Comparison of ENCODE assay signal across 8 cellular contexts in genomic region chr17:36482611-36483504, GRCh38. TPM values are rescaled to one million over a fixed set of nuclear protein-coding genes. Genes with fewer than 3 reads are reported as not detected.
A peak's percentile ranks its signal among the peaks of the same experiment; 100 is the strongest.
DNase-seq lines count a peak whose midpoint lies in the region; ATAC-seq and TF ChIP-seq lines count a peak whose summit lies in the region.

No MANE protein-coding gene starts in this region.

- H3K27me3 ChIP-seq in endodermal cell (ENCODE audit: control insufficient read depth, insufficient read depth, low read length, poor library complexity, severe bottlenecking) (peaks cover 28% of the 10 kb centered on the region), mesendoderm (ENCODE audit: insufficient read depth, low read length, poor library complexity) (no peaks in the 10 kb centered on the region)

- H3K79me1 ChIP-seq in mesendoderm (ENCODE audit: low read length) = no peaks in the 10 kb centered on the region

- H3K18ac ChIP-seq in mesendoderm (ENCODE audit: low read length) = no peak overlapping the region

- peaks cover 4% of the 10 kb centered on the region for H3K4me1 ChIP-seq in endodermal cell (ENCODE audit: control insufficient read depth, insufficient read depth, low read length)
- H3K4me1 ChIP-seq in mesendoderm (ENCODE audit: control insufficient read depth, low read depth, low read length) = no peaks in the 10 kb centered on the region

- H3K4me1 Mint-ChIP-seq in Calu3 (ENCODE audit: low read depth, unreplicated experiment) = peaks cover 9% of the 10 kb centered on the region
- H3K4me1 Mint-ChIP-seq in endodermal cell = peaks cover 9% of the 10 kb centered on the region

- no peaks in the 10 kb centered on the region for H3K9me3 ChIP-seq in endodermal cell (ENCODE audit: control insufficient read depth, low read length)

- CTCF ChIA-PET in Calu3 (lab: Charles Lee) = interaction anchor here (0.5 to 1.7 kb wide), 8 partner anchors 24 to 525 kb away, joined by 3 to 8 read pairs (median 4); no protein-coding TSS in a partner anchor

- H3K4me3 ChIP-seq in endodermal cell (ENCODE audit: low read length) (peak overlapping the region; percentile 61), mesendoderm (ENCODE audit: low read length) (no peak overlapping the region)

- H3K27ac Mint-ChIP-seq in Calu3 (ENCODE audit: unreplicated experiment) = no peak overlapping the region
- H3K27ac Mint-ChIP-seq in endodermal cell = no peak overlapping the region

- WGBS in endodermal cell (ENCODE audit: insufficient coverage in 1 of 2, insufficient read length in 1 of 2), 2 experiments = 12 to 22% methylated on average over 37 to 79 of the region's 79 CpGs
- WGBS in mesendoderm (ENCODE audit: extremely low coverage, insufficient coverage, low lambda C conversion rate) = no CpG with 5 or more reads among the region's 79 CpGs

- H2BK120ac ChIP-seq in mesendoderm (ENCODE audit: low read depth, low read length) = no peak overlapping the region

- no peak overlapping the region for H3K4ac ChIP-seq in mesendoderm (ENCODE audit: low read depth, low read length)

- H2AK5ac ChIP-seq in mesendoderm (ENCODE audit: low read length) = no peak overlapping the region

- no peak overlapping the region for H3K27ac ChIP-seq in endodermal cell (ENCODE audit: low read depth, low read length)
- H3K27ac ChIP-seq in mesendoderm (ENCODE audit: low read depth, low read length) = no peak overlapping the region

- H3K4me3 Mint-ChIP-seq in Calu3 (ENCODE audit: low read depth, unreplicated experiment) (peak overlapping the region; percentile 50), endodermal cell (no peak overlapping the region)

- H3K9me3 Mint-ChIP-seq in Calu3 (ENCODE audit: low read depth, unreplicated experiment) (no peaks in the 10 kb centered on the region), endodermal cell (no peaks in the 10 kb centered on the region)

- no peak overlapping the region for H3K23ac ChIP-seq in mesendoderm (ENCODE audit: low read length)

- peak; percentile 83 for TF ChIP-seq CTCF in Calu3 (IDR thresholded peaks at IDR 0.05; ENCODE audit: unreplicated experiment)
- TF ChIP-seq CTCF in endodermal cell (conservative IDR thresholded peaks at IDR 0.05) = peak; percentile 99

- H3K36me3 Mint-ChIP-seq in Calu3 (ENCODE audit: insufficient read depth, unreplicated experiment) (peaks cover 22% of the 10 kb centered on the region), endodermal cell (ENCODE audit: low read depth) (peaks cover 2% of the 10 kb centered on the region)

- no peak overlapping the region for H2BK15ac ChIP-seq in mesendoderm (replicated peaks; ENCODE audit: low read depth)

- intact Hi-C loops in Calu3 (cut with micrococcal nuclease; ENCODE audit: unreplicated experiment) = loop anchor here (2.0 to 10.0 kb wide), 2 partner anchors 328 to 514 kb away; no protein-coding TSS in a partner anchor

- peak overlapping the region; percentile 89 for H3K56ac ChIP-seq in mesendoderm (ENCODE audit: low read length)

- no TSS peak for BruUV-seq in Calu3 (replicated peaks; lab: Mats Ljungman, UMichigan)

- H3K9ac ChIP-seq in endodermal cell (ENCODE audit: extremely low read depth, low read length, poor library complexity, severe bottlenecking) (no peak overlapping the region), mesendoderm (ENCODE audit: low read length) (peak overlapping the region; percentile 47)

- DNase-seq in Calu3 (peak; percentile 91), NCI-H82 (lab: John Stamatoyannopoulos, UW) (peak; percentile 83), endodermal cell (peak; percentile 98), mesendoderm (peak; percentile 89)
- peak; percentile 19 for DNase-seq in activated CD8-positive, alpha-beta memory T cell treated with anti-CD3 and anti-CD28 coated beads, Interleukin-2, amount 50 U/mL, for 1 hour (ENCODE audit: extremely low read depth)
- peak; percentile 51 to 74 (median 68) for DNase-seq in stimulated activated CD4-positive, alpha-beta T cell treated with anti-CD3 and anti-CD28 coated beads, TNF-alpha, amount 100 ng/mL, for 4 hours (ENCODE audit: low read depth in 3 of 3)

- no peak overlapping the region for H2BK5ac ChIP-seq in mesendoderm (ENCODE audit: low read length)

- H4K8ac ChIP-seq in mesendoderm (ENCODE audit: low read depth, low read length) = no peak overlapping the region

- H3K27me3 Mint-ChIP-seq in Calu3 (ENCODE audit: unreplicated experiment) (peaks cover 51% of the 10 kb centered on the region), endodermal cell (ENCODE audit: insufficient read depth) (peaks cover 54% of the 10 kb centered on the region)

- peak overlapping the region; percentile 42 for H3K4me2 ChIP-seq in mesendoderm (ENCODE audit: low read length)

- H4K5ac ChIP-seq in mesendoderm (ENCODE audit: low read length) = no peak overlapping the region

- H3K79me2 ChIP-seq in mesendoderm (ENCODE audit: control insufficient read depth, insufficient read depth, low read length) = peaks cover 5% of the 10 kb centered on the region

- H3K36me3 ChIP-seq in endodermal cell (ENCODE audit: control insufficient read depth, insufficient read depth, low read length) (no peaks in the 10 kb centered on the region), mesendoderm (ENCODE audit: control insufficient read depth, insufficient read depth, low read length) (no peaks in the 10 kb centered on the region)

- ATAC-seq in HG03439 (IDR thresholded peaks at IDR 0.05; ENCODE audit: unreplicated experiment) (peak; percentile 24), GM21381 (IDR thresholded peaks at IDR 0.05; ENCODE audit: unreplicated experiment) (no peak)

RNA-seq across cellular contexts. Expression of gene ZNHIT3, which starts 3.6 kb away (rescaled TPM):
- total RNA-seq in Calu3 (2022) = 32.6 and 33.6 TPM in 2 replicates
- 10 to 100 TPM; 59.6 to 67.3 TPM for total RNA-seq in endodermal cell
- 64.3 TPM for polyA plus RNA-seq in endodermal cell (2013, experiment 1 of 2)
- polyA plus RNA-seq in endodermal cell (2013, experiment 2 of 2) = 67.4 TPM
- polyA plus RNA-seq in mesendoderm (2013, experiment 1 of 2) = 71.6 TPM
- polyA plus RNA-seq in mesendoderm (2013, experiment 2 of 2) = 69.6 TPM

RNA-seq across cellular contexts. Expression of gene MYO19, which starts 51.8 kb away (rescaled TPM):
- 155 and 156 TPM in 2 replicates for total RNA-seq in Calu3 (2022)
- 100 to 1,000 TPM; 133 to 154 TPM for total RNA-seq in endodermal cell
- 63.3 TPM for polyA plus RNA-seq in endodermal cell (2013, experiment 1 of 2)
- polyA plus RNA-seq in endodermal cell (2013, experiment 2 of 2) = 51.5 TPM
- polyA plus RNA-seq in mesendoderm (2013, experiment 1 of 2) = 59.6 TPM
- 63.2 TPM for polyA plus RNA-seq in mesendoderm (2013, experiment 2 of 2)

RNA-seq across cellular contexts. Expression of gene PIGW, which starts 51.9 kb away (rescaled TPM):
- 71.1 and 78.9 TPM in 2 replicates for total RNA-seq in Calu3 (2022)
- total RNA-seq in endodermal cell = 10 to 100 TPM; 10.8 to 16.6 TPM
- polyA plus RNA-seq in endodermal cell (2013, experiment 1 of 2) = 7.1 TPM
- polyA plus RNA-seq in endodermal cell (2013, experiment 2 of 2) = 7.6 TPM
- polyA plus RNA-seq in mesendoderm (2013, experiment 1 of 2) = 27.8 TPM
- 27.6 TPM for polyA plus RNA-seq in mesendoderm (2013, experiment 2 of 2)

Comparison
In these comparisons a context has a peak if more than half of its experiments do, and no peak if none do; other contexts are left out.
1. DNase-seq: peak in every context shown above with its lines; median percentile 98 in endodermal cell; 91 in Calu3; 89 in mesendoderm; 83 in NCI-H82; 68 in stimulated activated CD4-positive, alpha-beta T cell treated with anti-CD3 and anti-CD28 coated beads, TNF-alpha, amount 100 ng/mL, for 4 hours; 19 in activated CD8-positive, alpha-beta memory T cell treated with anti-CD3 and anti-CD28 coated beads, Interleukin-2, amount 50 U/mL, for 1 hour.